In the genomic region with DNA sequence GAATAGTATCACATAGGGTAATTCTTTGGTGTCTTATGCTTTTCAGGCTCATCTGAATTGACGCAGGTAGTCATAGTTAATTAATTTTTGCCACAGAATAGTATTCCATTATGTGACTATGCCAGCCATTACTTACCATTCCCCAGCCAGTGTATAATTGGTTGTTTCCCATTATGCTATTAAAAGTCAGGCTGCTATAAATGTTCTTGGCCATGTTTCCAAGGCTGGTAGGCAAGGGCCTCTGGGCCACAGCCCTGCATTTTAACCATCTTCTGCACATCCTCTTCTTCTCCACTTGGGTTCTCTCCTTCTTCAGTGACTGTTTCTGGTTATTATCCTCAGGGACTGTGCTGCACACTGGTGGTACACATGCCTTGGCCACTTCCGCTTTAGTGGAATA, we compare ENCODE assay signal across 20 cellular contexts.
"Had no signal": no experiment of that assay in that cellular context is flagged by ENCODE, and none has a peak within 500 bp of the region (broad histone marks: within the 10 kb centered on the region; RNA-seq: fewer than 3 reads in every experiment).

No MANE protein-coding gene starts in this region.

- H3K27ac ChIP-seq: coronary artery, esophagus squamous epithelium, neural progenitor cell, parathyroid adenoma, stomach, thyroid gland, vagina had no signal

- H3K36me3 ChIP-seq: esophagus squamous epithelium, neural progenitor cell, stomach, thyroid gland, vagina had no signal

- H3K27me3 ChIP-seq: esophagus squamous epithelium, neural progenitor cell, stomach, thyroid gland, vagina had no signal

- H3K9me3 ChIP-seq: esophagus squamous epithelium, stomach, thyroid gland, vagina had no signal

- ATAC-seq: effector memory CD8-positive, alpha-beta T cell; natural killer cell treated with Interleukin-12 subunit alpha and Interleukin-12 subunit beta and Interleukin-15 and Interleukin-18, amount 100 ng/mL, for 72 hours; stimulated activated effector memory CD8-positive, alpha-beta T cell treated with anti-CD3 and anti-CD28 coated beads, Interleukin-12 subunit alpha, Interleukin-12 subunit beta, amount 100 ng/mL, for 72 hours had no signal

- H3K4me3 ChIP-seq: coronary artery, esophagus squamous epithelium, neural progenitor cell, smooth muscle cell, stomach, thyroid gland, vagina had no signal

- DNase-seq: dermis blood vessel endothelial cell; effector memory CD8-positive, alpha-beta T cell; erythroblast; esophagus squamous epithelium; foreskin melanocyte; glutamatergic neuron; mammary epithelial cell; stimulated activated CD4-positive, alpha-beta T cell treated with anti-CD3 and anti-CD28 coated beads, Interleukin-2, amount 100 ng/mL, for 24 hours; stimulated activated CD4-positive, alpha-beta T cell treated with anti-CD3 and anti-CD28 coated beads, Interleukin-4, amount 100 ng/mL, for 24 hours; stimulated activated naive CD4-positive, alpha-beta T cell treated with Interleukin-2 at 50 U/mL for 16 hours; stomach; thyroid gland; trophoblast cell had no signal

- H3K4me1 ChIP-seq: parathyroid adenoma, thyroid gland had no signal
